In the genomic region with DNA sequence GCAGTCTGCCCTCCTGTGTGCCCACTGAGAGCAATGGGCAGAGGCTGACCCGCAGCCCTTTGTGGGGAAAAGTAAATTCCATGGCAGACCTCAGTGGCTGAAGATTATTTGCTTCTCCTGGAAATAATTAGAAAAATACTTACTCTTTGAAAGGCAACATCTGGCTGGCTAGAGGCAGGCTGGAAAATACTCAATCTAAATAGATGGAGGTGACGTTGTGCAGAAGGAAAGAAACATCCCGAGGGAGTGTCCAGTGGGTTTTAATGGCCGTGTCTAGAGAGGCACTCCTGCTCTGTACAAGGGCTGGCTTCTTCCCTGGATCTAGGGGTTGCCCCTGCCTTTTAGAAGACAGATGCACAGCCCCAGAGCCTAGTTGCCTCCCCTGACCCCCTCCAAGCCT, we compare ENCODE assay signal across 21 cellular contexts. TPM values are rescaled to one million over a fixed set of nuclear protein-coding genes. Genes with fewer than 3 reads are reported as not detected.
A peak's percentile ranks its signal among the peaks of the same experiment; 100 is the strongest.
DNase-seq lines count a peak whose midpoint lies in the region; ATAC-seq and TF ChIP-seq lines count a peak whose summit lies in the region.
"Had no signal": no experiment of that assay in that cellular context is flagged by ENCODE, and none has a peak within 500 bp of the region (broad histone marks: within the 10 kb centered on the region; RNA-seq: fewer than 3 reads in every experiment).

No MANE protein-coding gene starts in this region.

- H3K27ac Mint-ChIP-seq in stimulated activated memory B cell treated with anti-CD40 and anti-IgM and Interleukin-4, amounts not matched to agents 10 μg/mL and 1 μg/mL and 100 μg/mL, for 72 hours = no peak overlapping the region
- H3K27ac Mint-ChIP-seq: activated naive CD8-positive, alpha-beta T cell treated with anti-CD3 and anti-CD28 coated beads, Interleukin-2, amount 10 ng/mL, durations not matched to agents 7 days and 5 days; activated T-helper 17 cell treated with anti-CD3 and anti-CD28 coated beads, Interleukin-2, amount 50 U/mL, for 72 hours; CD8-positive, alpha-beta memory T cell; naive B cell; stimulated activated naive CD8-positive, alpha-beta T cell treated with anti-CD3 and anti-CD28 coated beads, Interleukin-15, Interleukin-2, amounts not matched to agents 100 ng/mL and 50 ng/mL, for 24 hours had no signal

- no peaks in the 10 kb centered on the region for H3K36me3 ChIP-seq in thoracic aorta
- H3K36me3 ChIP-seq: breast epithelium, upper lobe of left lung had no signal

- no peaks in the 10 kb centered on the region for H3K9me3 Mint-ChIP-seq in stimulated activated memory B cell treated with anti-CD40 and anti-IgM and Interleukin-4, amounts not matched to agents 10 μg/mL and 1 μg/mL and 100 μg/mL, for 72 hours
- H3K9me3 Mint-ChIP-seq: activated naive CD8-positive, alpha-beta T cell treated with anti-CD3 and anti-CD28 coated beads, Interleukin-2, amount 10 ng/mL, durations not matched to agents 7 days and 5 days; activated T-helper 17 cell treated with anti-CD3 and anti-CD28 coated beads, Interleukin-2, amount 50 U/mL, for 72 hours; CD8-positive, alpha-beta memory T cell; stimulated activated naive CD8-positive, alpha-beta T cell treated with anti-CD3 and anti-CD28 coated beads, Interleukin-15, Interleukin-2, amounts not matched to agents 100 ng/mL and 50 ng/mL, for 24 hours had no signal

- ATAC-seq in thoracic aorta (ENCODE audit: insufficient number of reproducible peaks, low FRiP score, low read depth) (no peak), HG03354 (IDR thresholded peaks at IDR 0.05; ENCODE audit: poor library complexity, severe bottlenecking, unreplicated experiment) (no peak)
- no peak for ATAC-seq in stimulated activated memory B cell treated with anti-CD40 and anti-IgM and Interleukin-4, amounts not matched to agents 10 μg/mL and 1 μg/mL and 100 μg/mL, for 72 hours
- ATAC-seq: activated T-helper 17 cell treated with anti-CD3 and anti-CD28 coated beads, Interleukin-2, amount 50 U/mL, for 72 hours had no signal

- DNase-seq in RPMI7951 (ENCODE audit: low read depth) (peak; percentile 30), fibroblast of villous mesenchyme (ENCODE audit: low read depth) (peak; percentile 23), left kidney (ENCODE audit: low read depth, low spot score) (peak; percentile 45), thoracic aorta (ENCODE audit: low spot score) (no peak), Kasumi-1 (lab: John Stamatoyannopoulos, UW) (no peak)
- no peak for DNase-seq in activated CD4-positive, alpha-beta T cell treated with anti-CD3 and anti-CD28 coated beads, Interleukin-2, amount 50 U/mL, for 4 hours
- DNase-seq: activated naive CD8-positive, alpha-beta T cell treated with anti-CD3 and anti-CD28 coated beads, Interleukin-2, amount 10 ng/mL, durations not matched to agents 7 days and 5 days; AML-193; CD8-positive, alpha-beta memory T cell; DMS53; H7; kidney; naive B cell; NCI-H1436; NCI-H526 treated with DMSO at 0.1 percent for 48 hours; upper lobe of left lung had no signal

- H3K27me3 ChIP-seq in thoracic aorta (replicated peaks; ENCODE audit: insufficient read depth) = no peaks in the 10 kb centered on the region
- H3K27me3 ChIP-seq: breast epithelium, upper lobe of left lung had no signal

- TF ChIP-seq CTCF in fibroblast of villous mesenchyme (IDR thresholded peaks at IDR 0.05; ENCODE audit: insufficient read depth, low read depth, low read length) = no peak
- TF ChIP-seq CTCF in thoracic aorta (IDR thresholded peaks at IDR 0.05) = no peak

- peaks cover 28% of the 10 kb centered on the region for H3K27me3 Mint-ChIP-seq in stimulated activated memory B cell treated with anti-CD40 and anti-IgM and Interleukin-4, amounts not matched to agents 10 μg/mL and 1 μg/mL and 100 μg/mL, for 72 hours
- H3K27me3 Mint-ChIP-seq: stimulated activated naive CD8-positive, alpha-beta T cell treated with anti-CD3 and anti-CD28 coated beads, Interleukin-15, Interleukin-2, amounts not matched to agents 100 ng/mL and 50 ng/mL, for 24 hours had no signal

- H3K4me3 ChIP-seq in fibroblast of villous mesenchyme (ENCODE audit: low read depth, low read length) (no peak overlapping the region), thoracic aorta (peak overlapping the region; percentile 3)
- H3K4me3 ChIP-seq: breast epithelium, upper lobe of left lung had no signal

- no peaks in the 10 kb centered on the region for H3K9me3 ChIP-seq in thoracic aorta
- H3K9me3 ChIP-seq: breast epithelium, upper lobe of left lung had no signal

- H3K4me1 ChIP-seq in thoracic aorta (ENCODE audit: control insufficient read depth in 1 of 2, low read depth in 2 of 2) = peaks cover 9 to 22% of the 10 kb centered on the region in 2 donors
- H3K4me1 ChIP-seq: breast epithelium had no signal

- H3K4me3 Mint-ChIP-seq in stimulated activated memory B cell treated with anti-CD40 and anti-IgM and Interleukin-4, amounts not matched to agents 10 μg/mL and 1 μg/mL and 100 μg/mL, for 72 hours = no peak overlapping the region
- H3K4me3 Mint-ChIP-seq: activated naive CD8-positive, alpha-beta T cell treated with anti-CD3 and anti-CD28 coated beads, Interleukin-2, amount 10 ng/mL, durations not matched to agents 7 days and 5 days; activated T-helper 17 cell treated with anti-CD3 and anti-CD28 coated beads, Interleukin-2, amount 50 U/mL, for 72 hours; CD8-positive, alpha-beta memory T cell; naive B cell; stimulated activated naive CD8-positive, alpha-beta T cell treated with anti-CD3 and anti-CD28 coated beads, Interleukin-15, Interleukin-2, amounts not matched to agents 100 ng/mL and 50 ng/mL, for 24 hours had no signal

- peak overlapping the region in 1 of 2 donors; percentile 3 for H3K27ac ChIP-seq in thoracic aorta
- H3K27ac ChIP-seq: breast epithelium, upper lobe of left lung had no signal

- H3K36me3 Mint-ChIP-seq in stimulated activated memory B cell treated with anti-CD40 and anti-IgM and Interleukin-4, amounts not matched to agents 10 μg/mL and 1 μg/mL and 100 μg/mL, for 72 hours = no peaks in the 10 kb centered on the region
- H3K36me3 Mint-ChIP-seq: activated naive CD8-positive, alpha-beta T cell treated with anti-CD3 and anti-CD28 coated beads, Interleukin-2, amount 10 ng/mL, durations not matched to agents 7 days and 5 days; CD8-positive, alpha-beta memory T cell; naive B cell had no signal

- no peaks in the 10 kb centered on the region for H3K4me1 Mint-ChIP-seq in stimulated activated memory B cell treated with anti-CD40 and anti-IgM and Interleukin-4, amounts not matched to agents 10 μg/mL and 1 μg/mL and 100 μg/mL, for 72 hours
- H3K4me1 Mint-ChIP-seq: activated naive CD8-positive, alpha-beta T cell treated with anti-CD3 and anti-CD28 coated beads, Interleukin-2, amount 10 ng/mL, durations not matched to agents 7 days and 5 days; activated T-helper 17 cell treated with anti-CD3 and anti-CD28 coated beads, Interleukin-2, amount 50 U/mL, for 72 hours; CD8-positive, alpha-beta memory T cell; naive B cell had no signal

RNA-seq across cellular contexts. Expression of gene CGNL1, which starts 27.2 kb away (rescaled TPM):
- under 0.01 TPM in 2 replicates for total RNA-seq in RPMI7951 (2014; rRNA removed; shearing (Covaris generic))
- 0.43 and 0.64 TPM in 2 replicates for total RNA-seq in fibroblast of villous mesenchyme
- total RNA-seq in thoracic aorta = 10 to 100 TPM; 11.8 to 33.5 TPM
- total RNA-seq: activated naive CD8-positive, alpha-beta T cell treated with anti-CD3 and anti-CD28 coated beads, Interleukin-2, amount 10 ng/mL, durations not matched to agents 7 days and 5 days; activated T-helper 17 cell treated with anti-CD3 and anti-CD28 coated beads, Interleukin-2, amount 50 U/mL, for 72 hours; CD8-positive, alpha-beta memory T cell had no signal

Comparison
In these comparisons a context has a peak if more than half of its experiments do, and no peak if none do; other contexts are left out.
1. DNase-seq: peak in RPMI7951 (single experiment), fibroblast of villous mesenchyme (single experiment) and left kidney (single experiment); none in thoracic aorta (single experiment), Kasumi-1 (0 of 2) and activated CD4-positive, alpha-beta T cell treated with anti-CD3 and anti-CD28 coated beads, Interleukin-2, amount 50 U/mL, for 4 hours (0 of 2).